Comparison of ENCODE assay signal across 11 cellular contexts in the genomic region with DNA sequence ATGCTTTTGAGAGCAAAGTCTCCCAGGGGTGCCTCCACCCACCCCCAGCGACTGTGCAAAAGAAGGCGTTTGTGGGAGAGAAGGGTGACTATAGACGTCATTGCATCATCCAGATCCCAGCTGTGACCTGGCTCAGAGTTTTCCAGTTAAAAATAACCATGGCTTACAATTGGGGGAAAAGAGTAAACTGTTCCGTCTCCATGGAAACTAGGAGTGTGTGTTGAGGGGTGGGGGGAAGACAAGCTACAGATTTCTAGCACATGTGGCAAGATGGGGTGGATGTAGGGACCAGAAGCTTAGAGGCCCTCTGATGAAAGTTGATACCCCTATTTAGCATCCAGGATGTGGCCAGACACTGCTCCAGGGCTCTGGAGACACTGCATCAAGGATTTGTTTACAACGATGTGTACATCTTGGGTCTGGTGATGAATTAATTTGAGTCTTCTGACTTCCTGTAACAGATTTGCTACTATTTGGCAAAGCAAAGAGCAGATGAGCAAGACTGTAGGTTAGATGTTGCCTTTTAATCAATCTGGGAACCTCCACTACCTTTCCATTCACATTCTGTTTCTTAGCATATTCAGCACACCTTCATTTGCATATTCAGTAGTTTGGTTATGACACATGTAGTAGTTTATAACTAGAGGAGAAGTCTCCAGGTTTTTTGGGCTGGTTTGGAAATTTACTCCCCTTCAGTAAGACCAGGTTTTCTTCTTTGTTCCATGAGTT.
DNase-seq lines count a peak whose midpoint lies in the region; ATAC-seq and TF ChIP-seq lines count a peak whose summit lies in the region.
"Had no signal": no experiment of that assay in that cellular context is flagged by ENCODE, and none has a peak within 500 bp of the region (broad histone marks: within the 10 kb centered on the region; RNA-seq: fewer than 3 reads in every experiment).

No MANE protein-coding gene starts in this region.

- H3K4me3 Mint-ChIP-seq in stimulated activated naive CD8-positive, alpha-beta T cell treated with anti-CD3 and anti-CD28 coated beads, Interleukin-15, amount 100 ng/mL, for 72 hours = no peak overlapping the region
- H3K4me3 Mint-ChIP-seq: CD14-positive monocyte, nephron had no signal

- H3K27me3 Mint-ChIP-seq in stimulated activated naive CD8-positive, alpha-beta T cell treated with anti-CD3 and anti-CD28 coated beads, Interleukin-15, amount 100 ng/mL, for 72 hours = no peaks in the 10 kb centered on the region

- peak; percentile 24 for DNase-seq in NCI-H748 (lab: John Stamatoyannopoulos, UW; ENCODE audit: unreplicated experiment)
- no peak for DNase-seq in NCI-H748 treated with DMSO at 0.1 percent for 48 hours (lab: John Stamatoyannopoulos, UW)
- DNase-seq in NCI-H526 (lab: John Stamatoyannopoulos, UW) = peak; percentile 60 to 63
- DNase-seq in fibroblast of mammary gland (ENCODE audit: low read depth) = peak; percentile 93
- no peak for DNase-seq in stimulated activated naive CD8-positive, alpha-beta T cell treated with anti-CD3 and anti-CD28 coated beads, Interleukin-15, amount 100 ng/mL, for 72 hours
- no peak for DNase-seq in iPS-NIHi7 (ENCODE audit: extremely low spot score)
- no peak for DNase-seq in DMS79 (lab: John Stamatoyannopoulos, UW)
- no peak for DNase-seq in RPMI8226

- peak; percentile 60 for ATAC-seq in stimulated activated naive CD8-positive, alpha-beta T cell treated with anti-CD3 and anti-CD28 coated beads, Interleukin-15, amount 100 ng/mL, for 72 hours

- TF ChIP-seq CTCF in fibroblast of mammary gland (conservative IDR thresholded peaks at IDR 0.05; ENCODE audit: control insufficient read depth, insufficient read depth, low read depth, low read length) = no peak

- peaks cover 11% of the 10 kb centered on the region for H3K4me1 Mint-ChIP-seq in stimulated activated naive CD8-positive, alpha-beta T cell treated with anti-CD3 and anti-CD28 coated beads, Interleukin-15, amount 100 ng/mL, for 72 hours

- H3K4me3 ChIP-seq in fibroblast of mammary gland (ENCODE audit: control insufficient read depth, low read depth, low read length) = no peak overlapping the region
- H3K4me3 ChIP-seq: thoracic aorta had no signal

- no peaks in the 10 kb centered on the region for H3K9me3 Mint-ChIP-seq in stimulated activated naive CD8-positive, alpha-beta T cell treated with anti-CD3 and anti-CD28 coated beads, Interleukin-15, amount 100 ng/mL, for 72 hours
- H3K9me3 Mint-ChIP-seq: nephron had no signal

- H3K27ac Mint-ChIP-seq in stimulated activated naive CD8-positive, alpha-beta T cell treated with anti-CD3 and anti-CD28 coated beads, Interleukin-15, amount 100 ng/mL, for 72 hours = peak overlapping the region in 1 of 2 donors; percentile 74
- H3K27ac Mint-ChIP-seq: CD14-positive monocyte, nephron had no signal

Comparison
In these comparisons a context has a peak if more than half of its experiments do, and no peak if none do; other contexts are left out.
1. DNase-seq: peak in NCI-H748 (single experiment), NCI-H526 (2 of 2) and fibroblast of mammary gland (single experiment); none in NCI-H748 treated with DMSO at 0.1 percent for 48 hours (single experiment), stimulated activated naive CD8-positive, alpha-beta T cell treated with anti-CD3 and anti-CD28 coated beads, Interleukin-15, amount 100 ng/mL, for 72 hours (0 of 2), iPS-NIHi7 (single experiment), DMS79 (single experiment) and RPMI8226 (single experiment).